Comparison of ENCODE assay signal across 13 cellular contexts in genomic region chr3:66488492-66488891, GRCh38. TPM values are rescaled to one million over a fixed set of nuclear protein-coding genes. Genes with fewer than 3 reads are reported as not detected.
DNase-seq lines count a peak whose midpoint lies in the region; ATAC-seq and TF ChIP-seq lines count a peak whose summit lies in the region.
"Had no signal": no experiment of that assay in that cellular context is flagged by ENCODE, and none has a peak within 500 bp of the region (broad histone marks: within the 10 kb centered on the region; RNA-seq: fewer than 3 reads in every experiment).

No MANE protein-coding gene starts in this region.

- H3K9me3 ChIP-seq in gastrocnemius medialis, result no peaks in the 10 kb centered on the region
- H3K9me3 ChIP-seq: neutrophil had no signal

- no peaks in the 10 kb centered on the region for H3K27me3 ChIP-seq in gastrocnemius medialis
- H3K27me3 ChIP-seq: foreskin keratinocyte, neutrophil had no signal

- H3K4me1 ChIP-seq in gastrocnemius medialis, result peaks cover 93 to 97% of the 10 kb centered on the region in 2 donors
- H3K4me1 ChIP-seq: foreskin keratinocyte had no signal

- no peak for TF ChIP-seq CTCF in GM12865 (IDR thresholded peaks at IDR 0.05; ENCODE audit: insufficient read depth, low read depth, low read length, missing control alignments)
- TF ChIP-seq CTCF in gastrocnemius medialis (IDR thresholded peaks at IDR 0.05 in 4 of 5, conservative IDR thresholded peaks at IDR 0.05 in 1 of 5), result no peak

- DNase-seq in GM12865 (ENCODE audit: low read depth) (peak; percentile 62), gastrocnemius medialis (no peak), SHP77 treated with DMSO at 0.1 percent for 48 hours (lab: John Stamatoyannopoulos, UW) (no peak), Ammon's horn (ENCODE audit: low spot score) (no peak), left colon (no peak)
- no peak for DNase-seq in activated naive CD4-positive, alpha-beta T cell treated with anti-CD3 and anti-CD28 coated beads, Interleukin-2, amount 50 U/mL, for 72 hours (ENCODE audit: low spot score in 2 of 2)
- DNase-seq: activated effector memory CD4-positive, alpha-beta T cell treated with anti-CD3 and anti-CD28 coated beads, Interleukin-2, amount 50 U/mL, for 16 hours; foreskin keratinocyte; kidney glomerular epithelial cell; NCI-H226 had no signal

- no peaks in the 10 kb centered on the region for H3K36me3 ChIP-seq in gastrocnemius medialis
- H3K36me3 ChIP-seq: neutrophil had no signal

- peaks cover 0 to 3% of the 10 kb centered on the region in 2 donors for H3K9me3 Mint-ChIP-seq in activated naive CD4-positive, alpha-beta T cell treated with anti-CD3 and anti-CD28 coated beads, Interleukin-2, amount 50 U/mL, for 72 hours
- H3K9me3 Mint-ChIP-seq: dendritic cell treated with granulocyte-macrophage colony-stimulating factor and Interleukin-4, amounts not matched to agents 40 ng/mL and 50 ng/mL, for 4 days had no signal

- H3K4me3 ChIP-seq in GM12865 (ENCODE audit: low read depth, low read length) (no peak overlapping the region), gastrocnemius medialis (no peak overlapping the region)

- H3K36me3 Mint-ChIP-seq in activated naive CD4-positive, alpha-beta T cell treated with anti-CD3 and anti-CD28 coated beads, Interleukin-2, amount 50 U/mL, for 72 hours, result peaks cover 4 to 32% of the 10 kb centered on the region in 2 donors

- H3K27ac Mint-ChIP-seq in activated naive CD4-positive, alpha-beta T cell treated with anti-CD3 and anti-CD28 coated beads, Interleukin-2, amount 50 U/mL, for 72 hours, result peak overlapping the region; percentile 77 to 88
- H3K27ac Mint-ChIP-seq: dendritic cell treated with granulocyte-macrophage colony-stimulating factor and Interleukin-4, amounts not matched to agents 40 ng/mL and 50 ng/mL, for 4 days had no signal

- TF ChIP-seq POLR2A in gastrocnemius medialis (IDR thresholded peaks at IDR 0.05), result no peak

- H3K27ac ChIP-seq in gastrocnemius medialis, result peak overlapping the region; percentile 65 to 95 (median 92)
- H3K27ac ChIP-seq: foreskin keratinocyte had no signal

- in situ Hi-C loops in gastrocnemius medialis (cut with MboI; ENCODE audit: low sequenced_read_pairs in 4 of 4), result no loop called here

- peak; percentile 42 for ATAC-seq in HG02852 (IDR thresholded peaks at IDR 0.05; ENCODE audit: unreplicated experiment)
- ATAC-seq in activated naive CD4-positive, alpha-beta T cell treated with anti-CD3 and anti-CD28 coated beads, Interleukin-2, amount 50 U/mL, for 72 hours, result peak; percentile 14 to 62
- no peak for ATAC-seq in gastrocnemius medialis
- no peak for ATAC-seq in left colon
- ATAC-seq: foreskin keratinocyte had no signal

- intact Hi-C loops in gastrocnemius medialis (cut with DNase I; ENCODE audit: low total_unique reads), result no loop called here
- intact Hi-C loops in left colon (cut with DNase I, micrococcal nuclease), result no loop called here

RNA-seq across cellular contexts. Expression of gene LRIG1, which starts 12.3 kb away (rescaled TPM):
- 10 to 100 TPM; 28.2 to 39.1 TPM for total RNA-seq in activated naive CD4-positive, alpha-beta T cell treated with anti-CD3 and anti-CD28 coated beads, Interleukin-2, amount 50 U/mL, for 72 hours
- total RNA-seq in gastrocnemius medialis (100 to 1,000 TPM in 1 of 4 donors, 10 to 100 TPM in 3; 45.3 to 103 (median 58.6) TPM), left colon (10 to 100 TPM; 55.4 to 57.0 TPM)

Comparison
In these comparisons a context has a peak if more than half of its experiments do, and no peak if none do; other contexts are left out.
1. ATAC-seq: peak in HG02852 (single experiment) and activated naive CD4-positive, alpha-beta T cell treated with anti-CD3 and anti-CD28 coated beads, Interleukin-2, amount 50 U/mL, for 72 hours (2 of 2); none in gastrocnemius medialis (0 of 2) and left colon (single experiment).